In genomic region chr13:101155920-101156319, GRCh38 we compare ENCODE assay signal across 1 cellular context.
TF ChIP-seq lines count a peak whose summit lies in the region.

No MANE protein-coding gene starts in this region.

TF ChIP-seq in H1, 55 proteins besides CTCF, POLR2A, EP300 and RAD21 (continued from another document):
- no peak for TF ChIP-seq GTF2F1 (IDR thresholded peaks at IDR 0.05; ENCODE audit: borderline replicate concordance, low read depth, low read length)
- TF ChIP-seq EZH2 (IDR thresholded peaks at IDR 0.05; ENCODE audit: low read depth, low read length, severe bottlenecking) = no peak
